8 cellular contexts compared by ENCODE assay signal in genomic region chr7:8190121-8190895, GRCh38.
A peak's percentile ranks its signal among the peaks of the same experiment; 100 is the strongest.
DNase-seq lines count a peak whose midpoint lies in the region; ATAC-seq, FAIRE-seq and TF ChIP-seq lines count a peak whose summit lies in the region.

No MANE protein-coding gene starts in this region.

- no peak overlapping the region for H3K4me3 ChIP-seq in thyroid gland (replicated peaks in 1 of 3)

- intact Hi-C loops in natural killer cell (cut with micrococcal nuclease) (loop anchor here (1.0 to 5.0 kb wide), 3 partner anchors 58 to 595 kb away; no protein-coding TSS in a partner anchor), thyroid gland (cut with DNase I) (loop anchor here (10.0 kb wide), 1 partner anchor 536 kb away; no protein-coding TSS in a partner anchor)

- H3K4me1 Mint-ChIP-seq in natural killer cell: peaks cover 11 to 26% of the 10 kb centered on the region in 2 donors

- FAIRE-seq in endometrium (lab: Jason Lieb, UNC): peak; percentile 98

- H3K4me1 ChIP-seq in thyroid gland: peaks cover 8 to 18% of the 10 kb centered on the region in 2 donors

- no peaks in the 10 kb centered on the region for H3K36me3 Mint-ChIP-seq in natural killer cell

- peak; percentile 7 for DNase-seq in AG09319 (ENCODE audit: extremely low read depth, low read depth)
- DNase-seq in NCI-H226: peak; percentile 30
- DNase-seq in activated CD4-positive, alpha-beta T cell treated with anti-CD3 and anti-CD28 coated beads, Interleukin-2, amount 50 U/mL, for 4 hours: peak; percentile 64 to 66
- DNase-seq in natural killer cell: peak; percentile 33
- DNase-seq in thyroid gland: peak; percentile 65 to 70

- peak; percentile 61 for TF ChIP-seq CTCF in AG09319 (IDR thresholded peaks at IDR 0.05; ENCODE audit: low read depth, low read length)
- TF ChIP-seq CTCF in natural killer cell (IDR thresholded peaks at IDR 0.05): peak; percentile 85
- TF ChIP-seq CTCF in thyroid gland (IDR thresholded peaks at IDR 0.05): peak in 5 of 6 experiments; percentile 47 to 79 (median 74)

- 31 to 32% methylated on average over 4 of the region's 4 CpGs for WGBS in thyroid gland, 2 donors

- peak; percentile 86 for ATAC-seq in GM18502 (IDR thresholded peaks at IDR 0.05; ENCODE audit: poor library complexity, unreplicated experiment)
- ATAC-seq in HG02981 (IDR thresholded peaks at IDR 0.05; ENCODE audit: unreplicated experiment): peak; percentile 79
- peak; percentile 68 to 90 (median 88) for ATAC-seq in natural killer cell

- H3K4me3 Mint-ChIP-seq in natural killer cell: no peak overlapping the region

- no peaks in the 10 kb centered on the region for H3K9me3 Mint-ChIP-seq in natural killer cell

- no peak for TF ChIP-seq POLR2A in thyroid gland (IDR thresholded peaks at IDR 0.05)

- H3K27me3 Mint-ChIP-seq in natural killer cell (ENCODE audit: low read depth in 2 of 2): peaks cover 8 to 9% of the 10 kb centered on the region in 2 donors

- no peaks in the 10 kb centered on the region for H3K27me3 ChIP-seq in thyroid gland

- no peaks in the 10 kb centered on the region for H3K36me3 ChIP-seq in thyroid gland

- H3K27ac Mint-ChIP-seq in natural killer cell: no peak overlapping the region

- H3K27ac ChIP-seq in thyroid gland: no peak overlapping the region

- no peaks in the 10 kb centered on the region for H3K9me3 ChIP-seq in thyroid gland

Comparison
In these comparisons a context has a peak if more than half of its experiments do, and no peak if none do; other contexts are left out.
1. DNase-seq: peak in every context shown above with its lines; median percentile 68 in thyroid gland; 65 in activated CD4-positive, alpha-beta T cell treated with anti-CD3 and anti-CD28 coated beads, Interleukin-2, amount 50 U/mL, for 4 hours; 33 in natural killer cell; 30 in NCI-H226; 7 in AG09319.